In genomic region chr7:28093617-28094232, GRCh38 we compare ENCODE assay signal across 7 cellular contexts.
DNase-seq lines count a peak whose midpoint lies in the region; ATAC-seq lines count a peak whose summit lies in the region.

No MANE protein-coding gene starts in this region.

- ATAC-seq in left lobe of liver (peak; percentile 70), HG02973 (IDR thresholded peaks at IDR 0.05; ENCODE audit: unreplicated experiment) (no peak)

- in situ Hi-C loops in T47D (cut with HindIII; ENCODE audit: low pct_unique_long_range_greater_than_20kb, low sequenced_read_pairs), result no loop called here

- peak; percentile 68 for DNase-seq in GF-D8 (lab: John Stamatoyannopoulos, UW)
- DNase-seq in NAMALWA (ENCODE audit: low spot score), result peak; percentile 89
- DNase-seq in T-helper 1 cell, result peak in 3 of 5 donors; percentile 9 to 44 (median 31)
- peak; percentile 52 to 89 for DNase-seq in T47D (ENCODE audit: low read depth in 1 of 2, low spot score in 1 of 2)
- DNase-seq in left lobe of liver (ENCODE audit: low spot score), result peak; percentile 66
- DNase-seq in stimulated activated CD4-positive, alpha-beta T cell treated with anti-CD3 and anti-CD28 coated beads, TNF-alpha, amount 100 ng/mL, for 4 hours (ENCODE audit: low read depth in 3 of 3), result peak; percentile 5 to 29 (median 14)

Comparison
In these comparisons a context has a peak if more than half of its experiments do, and no peak if none do; other contexts are left out.
1. DNase-seq: peak in every context shown above with its lines; median percentile 89 in NAMALWA; 70 in T47D; 68 in GF-D8; 66 in left lobe of liver; 31 in T-helper 1 cell; 14 in stimulated activated CD4-positive, alpha-beta T cell treated with anti-CD3 and anti-CD28 coated beads, TNF-alpha, amount 100 ng/mL, for 4 hours.